20 cellular contexts compared by ENCODE assay signal in the genomic region with DNA sequence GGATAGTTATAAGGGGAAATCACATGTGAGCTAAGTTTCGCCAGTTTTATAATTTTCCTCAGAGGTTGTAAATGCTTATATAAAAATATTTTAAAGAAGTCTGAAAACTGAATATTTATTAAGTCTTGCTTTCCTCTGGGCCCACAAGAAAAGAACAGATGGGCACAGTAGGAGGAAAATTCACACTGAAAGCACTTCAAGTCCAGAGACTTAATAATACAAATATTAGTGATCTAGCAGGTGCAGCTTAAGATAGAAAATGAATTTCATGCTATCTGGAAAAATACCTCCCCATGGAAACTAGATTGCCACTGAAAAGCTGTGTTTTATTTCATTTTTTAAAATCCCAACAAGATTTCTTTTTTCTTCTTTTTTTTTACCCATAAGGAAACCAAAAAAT. TPM values are rescaled to one million over a fixed set of nuclear protein-coding genes. Genes with fewer than 3 reads are reported as not detected.
A peak's percentile ranks its signal among the peaks of the same experiment; 100 is the strongest.
DNase-seq lines count a peak whose midpoint lies in the region; ATAC-seq and TF ChIP-seq lines count a peak whose summit lies in the region.
"Had no signal": no experiment of that assay in that cellular context is flagged by ENCODE, and none has a peak within 500 bp of the region (broad histone marks: within the 10 kb centered on the region; RNA-seq: fewer than 3 reads in every experiment).

No MANE protein-coding gene starts in this region.

- DNase-seq in MM.1S (no peak), cerebellar cortex (ENCODE audit: low spot score) (peak; percentile 52), NCI-H510A treated with DMSO at 0.1 percent for 48 hours (lab: John Stamatoyannopoulos, UW) (no peak), left colon (no peak)
- no peak for DNase-seq in activated naive CD4-positive, alpha-beta T cell treated with anti-CD3 and anti-CD28 coated beads, Interleukin-2, amount 50 U/mL, for 16 hours
- DNase-seq: 8988T; ACHN; BE2C; CD4-positive, alpha-beta memory T cell; CD4-positive, CD25-positive, alpha-beta regulatory T cell; CD8-positive, alpha-beta memory T cell; COR-L47; DMS 273 treated with DMSO at 0.1 percent for 48 hours; DMS153; DMS53; DMS79; DND-41; EL; GF-D8 had no signal

- no peak for ATAC-seq in left colon

- peaks cover 8% of the 10 kb centered on the region for H3F3A ChIP-seq in MM.1S (ENCODE audit: insufficient read depth, low read length)

- H3K4me3 ChIP-seq in MM.1S (ENCODE audit: low read length) = no peak overlapping the region
- H3K4me3 ChIP-seq: BLaER1 had no signal

- no peaks in the 10 kb centered on the region for H3K36me3 ChIP-seq in MM.1S (replicated peaks; ENCODE audit: insufficient read depth, low read length)

- no peaks in the 10 kb centered on the region for H3K9me3 ChIP-seq in MM.1S (replicated peaks; ENCODE audit: insufficient read depth, low read length)
- H3K9me3 ChIP-seq: BE2C, BLaER1 had no signal

- no peak overlapping the region for H2AFZ ChIP-seq in MM.1S (ENCODE audit: low read length)

- H3K9me2 ChIP-seq in MM.1S (replicated peaks; ENCODE audit: insufficient read depth, low read length) = no peaks in the 10 kb centered on the region

- no peak for TF ChIP-seq CTCF in MM.1S (IDR thresholded peaks at IDR 0.05; ENCODE audit: low read length)

- no peak overlapping the region for H3K9ac ChIP-seq in MM.1S (ENCODE audit: low read length)
- H3K9ac ChIP-seq: BLaER1 had no signal

- no peaks in the 10 kb centered on the region for H3K79me2 ChIP-seq in MM.1S (ENCODE audit: low read length)

- no peaks in the 10 kb centered on the region for H4K20me1 ChIP-seq in MM.1S (ENCODE audit: insufficient read depth, low read length)
- H4K20me1 ChIP-seq: BLaER1 had no signal

- peaks cover 34% of the 10 kb centered on the region for H3K4me1 ChIP-seq in MM.1S (ENCODE audit: low read length)
- H3K4me1 ChIP-seq: BE2C, BLaER1 had no signal

- no peak overlapping the region for H3K4me2 ChIP-seq in MM.1S (ENCODE audit: low read depth, low read length)
- H3K4me2 ChIP-seq: BLaER1 had no signal

- H3K27me3 ChIP-seq in MM.1S (replicated peaks; ENCODE audit: insufficient read depth, low read length) = no peaks in the 10 kb centered on the region
- H3K27me3 ChIP-seq: BE2C, BLaER1 had no signal

- intact Hi-C loops in left colon (cut with DNase I, micrococcal nuclease) = no loop called here

- H3K27ac ChIP-seq in MM.1S (ENCODE audit: low read length) = peak overlapping the region; percentile 37; the same call in 1 of the 2 replicates
- H3K27ac ChIP-seq: BLaER1 had no signal

RNA-seq across cellular contexts. Expression of gene ORC3, which starts 47.2 kb away (rescaled TPM):
- 10 to 100 TPM; 11.3 to 11.9 TPM for total RNA-seq in left colon

RNA-seq across cellular contexts. Expression of gene RARS2, which starts 47.3 kb away (rescaled TPM):
- total RNA-seq in left colon = 10 to 100 TPM; 28.8 to 32.0 TPM
